ENCODE assay signal across 1 cellular context in the genomic region with DNA sequence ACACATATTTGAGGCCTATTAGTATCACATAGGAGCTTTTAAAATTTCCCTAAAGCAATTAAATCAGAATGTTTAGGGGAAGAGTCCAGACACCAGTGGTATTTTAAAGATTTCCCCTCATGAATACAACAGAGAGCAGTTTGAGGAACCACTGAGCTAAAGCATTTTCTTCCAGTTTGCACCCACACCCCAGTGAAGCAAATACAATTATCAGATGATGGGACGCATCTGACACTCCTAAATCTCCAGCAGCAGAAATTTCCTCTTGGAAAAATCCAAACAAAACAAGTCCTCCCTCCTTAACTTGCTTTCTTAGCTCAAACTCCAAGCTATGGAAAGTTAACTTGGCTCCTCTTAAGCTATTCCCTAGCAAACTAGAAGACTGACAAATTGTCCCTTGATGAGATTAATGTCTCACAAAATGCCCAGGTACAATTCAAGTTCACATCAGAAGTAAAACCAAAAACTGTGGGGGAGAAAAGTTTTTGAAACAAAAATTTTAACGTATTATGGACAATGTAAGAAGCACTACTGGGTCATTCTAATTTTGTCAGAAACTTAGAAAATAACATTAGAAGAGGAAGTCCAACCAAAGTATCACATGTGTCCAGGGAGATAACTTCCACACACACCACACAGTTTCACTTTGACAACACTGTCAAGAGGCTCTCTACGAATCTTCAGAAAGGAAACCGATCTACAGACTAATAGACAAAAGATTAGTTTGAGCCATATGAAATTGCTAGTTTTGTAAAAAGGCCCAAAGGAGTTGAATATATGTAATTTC.
TF ChIP-seq lines count a peak whose summit lies in the region.

No MANE protein-coding gene starts in this region.

TF ChIP-seq in K562, 482 proteins besides CTCF, POLR2A, EP300 and RAD21 (continued from another document):
- TF ChIP-seq, protein P1, sequence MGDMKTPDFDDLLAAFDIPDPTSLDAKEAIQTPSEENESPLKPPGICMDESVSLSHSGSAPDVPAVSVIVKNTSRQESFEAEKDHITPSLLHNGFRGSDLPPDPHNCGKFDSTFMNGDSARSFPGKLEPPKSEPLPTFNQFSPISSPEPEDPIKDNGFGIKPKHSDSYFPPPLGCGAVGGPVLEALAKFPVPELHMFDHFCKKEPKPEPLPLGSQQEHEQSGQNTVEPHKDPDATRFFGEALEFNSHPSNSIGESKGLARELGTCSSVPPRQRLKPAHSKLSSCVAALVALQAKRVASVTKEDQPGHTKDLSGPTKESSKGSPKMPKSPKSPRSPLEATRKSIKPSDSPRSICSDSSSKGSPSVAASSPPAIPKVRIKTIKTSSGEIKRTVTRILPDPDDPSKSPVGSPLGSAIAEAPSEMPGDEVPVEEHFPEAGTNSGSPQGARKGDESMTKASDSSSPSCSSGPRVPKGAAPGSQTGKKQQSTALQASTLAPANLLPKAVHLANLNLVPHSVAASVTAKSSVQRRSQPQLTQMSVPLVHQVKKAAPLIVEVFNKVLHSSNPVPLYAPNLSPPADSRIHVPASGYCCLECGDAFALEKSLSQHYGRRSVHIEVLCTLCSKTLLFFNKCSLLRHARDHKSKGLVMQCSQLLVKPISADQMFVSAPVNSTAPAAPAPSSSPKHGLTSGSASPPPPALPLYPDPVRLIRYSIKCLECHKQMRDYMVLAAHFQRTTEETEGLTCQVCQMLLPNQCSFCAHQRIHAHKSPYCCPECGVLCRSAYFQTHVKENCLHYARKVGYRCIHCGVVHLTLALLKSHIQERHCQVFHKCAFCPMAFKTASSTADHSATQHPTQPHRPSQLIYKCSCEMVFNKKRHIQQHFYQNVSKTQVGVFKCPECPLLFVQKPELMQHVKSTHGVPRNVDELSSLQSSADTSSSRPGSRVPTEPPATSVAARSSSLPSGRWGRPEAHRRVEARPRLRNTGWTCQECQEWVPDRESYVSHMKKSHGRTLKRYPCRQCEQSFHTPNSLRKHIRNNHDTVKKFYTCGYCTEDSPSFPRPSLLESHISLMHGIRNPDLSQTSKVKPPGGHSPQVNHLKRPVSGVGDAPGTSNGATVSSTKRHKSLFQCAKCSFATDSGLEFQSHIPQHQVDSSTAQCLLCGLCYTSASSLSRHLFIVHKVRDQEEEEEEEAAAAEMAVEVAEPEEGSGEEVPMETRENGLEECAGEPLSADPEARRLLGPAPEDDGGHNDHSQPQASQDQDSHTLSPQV (IDR thresholded peaks at IDR 0.05): peak; percentile 29
- TF ChIP-seq TAL1 (IDR thresholded peaks at IDR 0.05) (peak; percentile 37; the same call in 1 of the 2 replicates), TEAD4 (IDR thresholded peaks at IDR 0.05; ENCODE audit: low read length) (peak; percentile 40; the same call in 1 of the 2 replicates), TEAD4 (CRISPR knock-in tag; IDR thresholded peaks at IDR 0.05; ENCODE audit: borderline replicate concordance) (no peak), ARID1B (IDR thresholded peaks at IDR 0.05) (peak; percentile 65), PHF21A (IDR thresholded peaks at IDR 0.05; ENCODE audit: borderline replicate concordance, low read depth) (no peak), SMAD4 (CRISPR knock-in tag; conservative IDR thresholded peaks at IDR 0.05) (no peak)
TF ChIP-seq in K562: peak in this region for 11.
